ENCODE assay signal across 1 cellular context in the genomic region with DNA sequence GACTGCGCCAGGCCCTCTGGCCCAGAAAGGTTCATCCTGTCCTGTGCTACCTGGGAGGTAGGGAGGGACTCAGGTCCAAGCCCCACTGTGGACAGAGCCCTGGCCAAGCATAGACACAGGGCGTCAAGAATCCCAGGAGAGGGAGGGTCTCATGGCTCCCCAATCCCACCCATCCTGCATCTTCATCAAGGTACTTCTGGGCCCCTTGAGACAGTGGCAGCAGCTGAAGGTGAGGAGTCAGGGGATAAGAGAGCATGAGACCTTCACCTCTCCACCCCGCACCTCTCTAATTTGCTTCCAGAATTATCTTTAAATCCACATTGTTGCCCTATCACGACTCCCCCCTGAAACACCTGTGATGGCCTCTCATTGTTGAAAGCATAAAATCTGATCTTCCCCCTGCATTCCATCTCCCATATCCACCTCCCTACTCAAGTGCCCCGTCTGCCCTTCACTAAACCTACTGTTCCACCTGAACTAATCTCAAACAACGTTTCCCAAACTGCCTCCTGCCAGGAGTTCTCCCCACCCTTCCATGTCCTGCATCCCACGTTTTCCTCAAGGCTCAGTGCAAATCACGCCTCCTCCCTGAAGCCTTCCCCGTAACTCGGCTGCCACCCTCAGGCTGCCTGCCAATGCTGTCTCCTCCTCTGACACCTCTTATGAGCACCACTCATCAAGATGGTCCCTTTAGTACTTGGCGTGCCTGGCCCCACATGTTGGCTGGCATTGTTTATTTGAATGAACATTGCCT.
TF ChIP-seq lines count a peak whose summit lies in the region.

No MANE protein-coding gene starts in this region.

TF ChIP-seq in HepG2, 621 proteins besides CTCF, POLR2A, EP300 and RAD21 (continued from another document and continues in another):
- TF ChIP-seq, protein P1, sequence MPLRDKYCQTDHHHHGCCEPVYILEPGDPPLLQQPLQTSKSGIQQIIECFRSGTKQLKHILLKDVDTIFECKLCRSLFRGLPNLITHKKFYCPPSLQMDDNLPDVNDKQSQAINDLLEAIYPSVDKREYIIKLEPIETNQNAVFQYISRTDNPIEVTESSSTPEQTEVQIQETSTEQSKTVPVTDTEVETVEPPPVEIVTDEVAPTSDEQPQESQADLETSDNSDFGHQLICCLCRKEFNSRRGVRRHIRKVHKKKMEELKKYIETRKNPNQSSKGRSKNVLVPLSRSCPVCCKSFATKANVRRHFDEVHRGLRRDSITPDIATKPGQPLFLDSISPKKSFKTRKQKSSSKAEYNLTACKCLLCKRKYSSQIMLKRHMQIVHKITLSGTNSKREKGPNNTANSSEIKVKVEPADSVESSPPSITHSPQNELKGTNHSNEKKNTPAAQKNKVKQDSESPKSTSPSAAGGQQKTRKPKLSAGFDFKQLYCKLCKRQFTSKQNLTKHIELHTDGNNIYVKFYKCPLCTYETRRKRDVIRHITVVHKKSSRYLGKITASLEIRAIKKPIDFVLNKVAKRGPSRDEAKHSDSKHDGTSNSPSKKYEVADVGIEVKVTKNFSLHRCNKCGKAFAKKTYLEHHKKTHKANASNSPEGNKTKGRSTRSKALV (CRISPR knock-in tag; IDR thresholded peaks at IDR 0.05), result no peak
- TF ChIP-seq NR2F1 (CRISPR knock-in tag; IDR thresholded peaks at IDR 0.05), result no peak
- no peak for TF ChIP-seq HHEX (CRISPR knock-in tag; IDR thresholded peaks at IDR 0.05)
- no peak for TF ChIP-seq ZBTB44 (CRISPR knock-in tag; IDR thresholded peaks at IDR 0.05)
- TF ChIP-seq SOX6 (IDR thresholded peaks at IDR 0.05), result no peak
- TF ChIP-seq SOX6 (CRISPR knock-in tag; IDR thresholded peaks at IDR 0.05), result 0 out of 2 replicates have a peak, but pooled peaks have one; percentile 12
- no peak for TF ChIP-seq FOSL1 (CRISPR knock-in tag; IDR thresholded peaks at IDR 0.05; ENCODE audit: borderline replicate concordance)
- TF ChIP-seq ZNF12 (CRISPR knock-in tag; IDR thresholded peaks at IDR 0.05), result no peak
- no peak for TF ChIP-seq ZNF367 (CRISPR knock-in tag; IDR thresholded peaks at IDR 0.05; ENCODE audit: borderline replicate concordance)
- TF ChIP-seq TBP (CRISPR knock-in tag; IDR thresholded peaks at IDR 0.05), result no peak
- no peak for TF ChIP-seq SALL2 (CRISPR knock-in tag; IDR thresholded peaks at IDR 0.05)
- no peak for TF ChIP-seq MED13 (CRISPR knock-in tag; IDR thresholded peaks at IDR 0.05)
- no peak for TF ChIP-seq MLX (CRISPR knock-in tag; IDR thresholded peaks at IDR 0.05)
- TF ChIP-seq ZNF512B (CRISPR knock-in tag; IDR thresholded peaks at IDR 0.05; ENCODE audit: borderline replicate concordance), result no peak
- TF ChIP-seq, protein P2, sequence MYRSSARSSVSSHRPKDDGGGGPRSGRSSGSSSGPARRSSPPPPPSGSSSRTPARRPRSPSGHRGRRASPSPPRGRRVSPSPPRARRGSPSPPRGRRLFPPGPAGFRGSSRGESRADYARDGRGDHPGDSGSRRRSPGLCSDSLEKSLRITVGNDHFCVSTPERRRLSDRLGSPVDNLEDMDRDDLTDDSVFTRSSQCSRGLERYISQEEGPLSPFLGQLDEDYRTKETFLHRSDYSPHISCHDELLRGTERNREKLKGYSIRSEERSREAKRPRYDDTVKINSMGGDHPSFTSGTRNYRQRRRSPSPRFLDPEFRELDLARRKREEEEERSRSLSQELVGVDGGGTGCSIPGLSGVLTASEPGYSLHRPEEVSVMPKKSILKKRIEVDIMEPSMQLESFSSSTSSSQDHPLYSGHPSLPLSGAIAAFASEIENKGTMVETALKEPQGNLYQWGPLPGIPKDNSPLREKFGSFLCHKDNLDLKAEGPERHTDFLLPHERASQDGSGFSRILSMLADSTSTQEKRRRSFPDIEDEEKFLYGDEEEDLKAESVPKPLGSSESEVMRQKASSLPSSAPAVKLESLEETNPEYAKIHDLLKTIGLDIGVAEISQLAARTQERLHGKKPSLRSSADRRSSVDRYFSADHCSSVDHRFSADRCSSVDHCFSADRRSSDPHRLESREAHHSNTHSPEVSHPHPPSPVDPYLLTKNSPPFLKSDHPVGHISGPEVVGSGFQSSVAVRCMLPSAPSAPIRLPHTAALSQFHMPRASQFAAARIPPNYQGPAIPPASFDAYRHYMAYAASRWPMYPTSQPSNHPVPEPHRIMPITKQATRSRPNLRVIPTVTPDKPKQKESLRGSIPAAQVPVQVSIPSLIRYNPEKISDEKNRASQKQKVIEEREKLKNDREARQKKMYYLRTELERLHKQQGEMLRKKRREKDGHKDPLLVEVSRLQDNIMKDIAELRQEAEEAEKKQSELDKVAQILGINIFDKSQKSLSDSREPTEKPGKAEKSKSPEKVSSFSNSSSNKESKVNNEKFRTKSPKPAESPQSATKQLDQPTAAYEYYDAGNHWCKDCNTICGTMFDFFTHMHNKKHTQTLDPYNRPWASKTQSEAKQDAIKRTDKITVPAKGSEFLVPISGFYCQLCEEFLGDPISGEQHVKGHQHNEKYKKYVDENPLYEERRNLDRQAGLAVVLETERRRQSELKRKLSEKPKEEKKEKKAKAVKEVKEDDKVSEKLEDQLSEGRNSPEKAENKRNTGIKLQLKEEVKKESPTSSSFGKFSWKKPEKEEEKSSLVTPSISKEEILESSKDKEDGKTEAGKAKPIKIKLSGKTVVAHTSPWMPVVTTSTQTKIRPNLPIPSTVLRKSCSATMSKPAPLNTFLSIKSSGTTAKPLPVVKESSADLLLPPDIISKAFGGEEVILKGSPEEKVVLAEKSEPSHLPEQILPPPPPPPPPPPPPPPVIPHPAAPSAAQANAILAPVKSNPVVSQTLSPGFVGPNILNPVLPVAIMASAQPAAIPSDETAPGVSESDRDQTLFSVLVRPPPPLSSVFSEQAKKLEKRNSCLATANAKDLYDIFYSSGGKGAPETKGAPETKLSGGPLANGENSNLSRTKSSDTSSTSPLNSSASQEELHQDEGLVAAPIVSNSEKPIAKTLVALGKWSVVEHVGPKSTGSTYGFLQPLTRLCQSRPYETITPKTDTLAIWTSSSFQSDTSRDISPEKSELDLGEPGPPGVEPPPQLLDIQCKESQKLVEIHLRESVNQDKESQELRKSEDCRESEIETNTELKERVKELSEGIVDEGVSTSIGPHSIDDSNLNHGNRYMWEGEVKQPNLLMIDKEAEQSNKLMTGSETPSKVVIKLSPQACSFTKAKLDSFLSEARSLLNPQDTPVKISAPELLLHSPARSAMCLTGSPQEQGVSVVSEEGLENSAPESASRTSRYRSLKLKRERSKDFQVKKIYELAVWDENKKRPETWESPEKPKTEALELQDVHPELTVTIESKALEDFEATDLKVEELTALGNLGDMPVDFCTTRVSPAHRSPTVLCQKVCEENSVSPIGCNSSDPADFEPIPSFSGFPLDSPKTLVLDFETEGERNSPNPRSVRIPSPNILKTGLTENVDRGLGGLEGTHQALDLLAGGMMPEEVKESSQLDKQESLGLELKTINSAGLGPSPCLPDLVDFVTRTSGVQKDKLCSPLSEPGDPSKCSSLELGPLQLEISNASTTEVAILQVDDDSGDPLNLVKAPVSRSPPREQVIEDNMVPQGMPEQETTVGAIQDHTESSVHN (CRISPR knock-in tag; IDR thresholded peaks at IDR 0.05), result no peak
- no peak for TF ChIP-seq ZNF160 (CRISPR knock-in tag; IDR thresholded peaks at IDR 0.05)
- TF ChIP-seq SRSF1 (optimal IDR thresholded peaks at IDR 0.05; ENCODE audit: low read depth, low read length), result no peak
- TF ChIP-seq MEIS2 (CRISPR knock-in tag; IDR thresholded peaks at IDR 0.05), result peak; percentile 43; the same call in 1 of the 2 replicates
- no peak for TF ChIP-seq AGO1 (IDR thresholded peaks at IDR 0.05; ENCODE audit: low read depth, low read length, poor library complexity, severe bottlenecking)
- no peak for TF ChIP-seq HCFC1 (IDR thresholded peaks at IDR 0.05; ENCODE audit: low read depth, low read length)
- TF ChIP-seq ZNF329 (CRISPR knock-in tag; IDR thresholded peaks at IDR 0.05; ENCODE audit: low read depth), result no peak
- no peak for TF ChIP-seq NR3C1 (CRISPR knock-in tag; IDR thresholded peaks at IDR 0.05)
- peak; percentile 43; the same call in 1 of the 2 replicates for TF ChIP-seq ZNF709 (CRISPR knock-in tag; IDR thresholded peaks at IDR 0.05)
- TF ChIP-seq, protein P3, sequence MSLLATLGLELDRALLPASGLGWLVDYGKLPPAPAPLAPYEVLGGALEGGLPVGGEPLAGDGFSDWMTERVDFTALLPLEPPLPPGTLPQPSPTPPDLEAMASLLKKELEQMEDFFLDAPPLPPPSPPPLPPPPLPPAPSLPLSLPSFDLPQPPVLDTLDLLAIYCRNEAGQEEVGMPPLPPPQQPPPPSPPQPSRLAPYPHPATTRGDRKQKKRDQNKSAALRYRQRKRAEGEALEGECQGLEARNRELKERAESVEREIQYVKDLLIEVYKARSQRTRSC (CRISPR knock-in tag; IDR thresholded peaks at IDR 0.05; ENCODE audit: low read depth), result no peak
- TF ChIP-seq PHF8 (CRISPR knock-in tag; IDR thresholded peaks at IDR 0.05), result no peak
- peak; percentile 34; the same call in 1 of the 2 replicates for TF ChIP-seq ZNF619 (CRISPR knock-in tag; IDR thresholded peaks at IDR 0.05)
- peak; percentile 40; the same call in 1 of the 2 replicates for TF ChIP-seq HINFP (CRISPR knock-in tag; IDR thresholded peaks at IDR 0.05; ENCODE audit: low read depth)
- no peak for TF ChIP-seq ARID5B (CRISPR knock-in tag; IDR thresholded peaks at IDR 0.05)
- no peak for TF ChIP-seq ZNF101 (CRISPR knock-in tag; IDR thresholded peaks at IDR 0.05; ENCODE audit: borderline replicate concordance, low read depth)
